ENCODE assay signal across 1 cellular context in genomic region chr7:100726998-100727761, GRCh38.
A peak's percentile ranks its signal among the peaks of the same experiment; 100 is the strongest.
TF ChIP-seq lines count a peak whose summit lies in the region.

No MANE protein-coding gene starts in this region.

TF ChIP-seq in HepG2, 621 proteins besides CTCF, POLR2A, EP300 and RAD21 (continued from another document and continues in another):
- no peak for TF ChIP-seq RNF219 (CRISPR knock-in tag; IDR thresholded peaks at IDR 0.05)
- peak; percentile 25; the same call in 1 of the 2 replicates for TF ChIP-seq KDM2A (CRISPR knock-in tag; IDR thresholded peaks at IDR 0.05; ENCODE audit: borderline replicate concordance, low read depth)
- TF ChIP-seq RARA (CRISPR knock-in tag; IDR thresholded peaks at IDR 0.05): peak; percentile 36
- no peak for TF ChIP-seq ZC3H4 (CRISPR knock-in tag; IDR thresholded peaks at IDR 0.05; ENCODE audit: borderline replicate concordance)
- TF ChIP-seq TEAD3 (CRISPR knock-in tag; optimal IDR thresholded peaks at IDR 0.05; ENCODE audit: borderline replicate concordance): peak; percentile 27
- TF ChIP-seq CERS6 (CRISPR knock-in tag; IDR thresholded peaks at IDR 0.05): no peak
- TF ChIP-seq ZNF703 (CRISPR knock-in tag; IDR thresholded peaks at IDR 0.05; ENCODE audit: borderline replicate concordance): no peak
- TF ChIP-seq RXRB (CRISPR knock-in tag; IDR thresholded peaks at IDR 0.05; ENCODE audit: borderline replicate concordance): peak; percentile 67
- no peak for TF ChIP-seq ESRRA (CRISPR knock-in tag; IDR thresholded peaks at IDR 0.05; ENCODE audit: low read depth)
- peak; percentile 53 for TF ChIP-seq GATAD1 (CRISPR knock-in tag; IDR thresholded peaks at IDR 0.05)
- TF ChIP-seq NFRKB (IDR thresholded peaks at IDR 0.05): no peak
- peak; percentile 56; the same call in 1 of the 2 replicates for TF ChIP-seq FOXP4 (CRISPR knock-in tag; IDR thresholded peaks at IDR 0.05)
- TF ChIP-seq PHF20 (CRISPR knock-in tag; IDR thresholded peaks at IDR 0.05): no peak
- no peak for TF ChIP-seq SOX13 (IDR thresholded peaks at IDR 0.05)
- peak in 1 of 2 experiments; percentile 40; a peak in 1 of 4 replicates for TF ChIP-seq SOX13 (CRISPR knock-in tag; conservative IDR thresholded peaks at IDR 0.05 in 1 of 2, IDR thresholded peaks at IDR 0.05 in 1 of 2)
- no peak for TF ChIP-seq NR2F6 (IDR thresholded peaks at IDR 0.05)
- peak; percentile 10; the same call in 1 of the 2 replicates for TF ChIP-seq NR2F6 (CRISPR knock-in tag; IDR thresholded peaks at IDR 0.05)
- 0 out of 2 replicates have a peak, but pooled peaks have one; percentile 17 for TF ChIP-seq ZNF331 (CRISPR knock-in tag; IDR thresholded peaks at IDR 0.05)
- TF ChIP-seq TFE3 (CRISPR knock-in tag; IDR thresholded peaks at IDR 0.05): peak; percentile 96
- no peak for TF ChIP-seq PCBP1 (IDR thresholded peaks at IDR 0.05; ENCODE audit: borderline replicate concordance, low read depth, low read length)
- 0 out of 2 replicates have a peak, but pooled peaks have one; percentile 44 for TF ChIP-seq SOX5 (CRISPR knock-in tag; IDR thresholded peaks at IDR 0.05; ENCODE audit: borderline replicate concordance)
- peak; percentile 38 for TF ChIP-seq ARID5B (CRISPR knock-in tag; IDR thresholded peaks at IDR 0.05)
- TF ChIP-seq GMEB2 (CRISPR knock-in tag; IDR thresholded peaks at IDR 0.05; ENCODE audit: low read depth): no peak
- TF ChIP-seq ZNF607 (CRISPR knock-in tag; IDR thresholded peaks at IDR 0.05; ENCODE audit: borderline replicate concordance): peak; percentile 27; the same call in 1 of the 2 replicates
- peak; percentile 50; the same call in 1 of the 2 replicates for TF ChIP-seq KAT8 (CRISPR knock-in tag; IDR thresholded peaks at IDR 0.05)
- TF ChIP-seq SAP130 (CRISPR knock-in tag; IDR thresholded peaks at IDR 0.05; ENCODE audit: low read depth): peak; percentile 74
- TF ChIP-seq DZIP1 (CRISPR knock-in tag; IDR thresholded peaks at IDR 0.05): no peak
- no peak for TF ChIP-seq ZNF326 (CRISPR knock-in tag; IDR thresholded peaks at IDR 0.05; ENCODE audit: borderline replicate concordance)
- TF ChIP-seq AHDC1 (CRISPR knock-in tag; IDR thresholded peaks at IDR 0.05; ENCODE audit: borderline replicate concordance): no peak
- TF ChIP-seq ZNF574 (CRISPR knock-in tag; IDR thresholded peaks at IDR 0.05): no peak
- TF ChIP-seq FOSL2 (CRISPR knock-in tag; IDR thresholded peaks at IDR 0.05): peak; percentile 67
- TF ChIP-seq ZNF263 (CRISPR knock-in tag; IDR thresholded peaks at IDR 0.05): no peak
